In the genomic region with DNA sequence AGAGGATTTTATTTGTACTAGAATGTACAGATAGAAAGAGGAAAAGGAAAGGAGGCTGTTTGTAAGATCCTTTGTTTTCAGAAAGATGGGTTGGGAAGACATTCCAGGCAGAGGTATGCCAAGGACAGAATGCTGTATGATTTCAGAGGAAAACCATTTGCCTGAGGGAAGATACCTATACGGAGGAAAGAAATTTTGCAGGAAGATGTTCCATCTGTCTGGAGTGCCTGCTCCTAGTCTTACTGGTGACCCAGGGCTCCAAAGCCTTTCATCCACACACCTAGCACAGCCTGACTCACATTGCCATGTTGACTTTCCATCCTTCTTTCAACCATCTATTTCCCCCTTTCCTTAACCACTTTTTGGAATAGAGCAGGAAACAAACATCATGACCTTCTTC, we compare ENCODE assay signal across 1 cellular context.
TF ChIP-seq lines count a peak whose summit lies in the region.

No MANE protein-coding gene starts in this region.

TF ChIP-seq in HCT116, 20 proteins besides CTCF, POLR2A, EP300 and RAD21 (continued from another document):
- TF ChIP-seq, protein P1, sequence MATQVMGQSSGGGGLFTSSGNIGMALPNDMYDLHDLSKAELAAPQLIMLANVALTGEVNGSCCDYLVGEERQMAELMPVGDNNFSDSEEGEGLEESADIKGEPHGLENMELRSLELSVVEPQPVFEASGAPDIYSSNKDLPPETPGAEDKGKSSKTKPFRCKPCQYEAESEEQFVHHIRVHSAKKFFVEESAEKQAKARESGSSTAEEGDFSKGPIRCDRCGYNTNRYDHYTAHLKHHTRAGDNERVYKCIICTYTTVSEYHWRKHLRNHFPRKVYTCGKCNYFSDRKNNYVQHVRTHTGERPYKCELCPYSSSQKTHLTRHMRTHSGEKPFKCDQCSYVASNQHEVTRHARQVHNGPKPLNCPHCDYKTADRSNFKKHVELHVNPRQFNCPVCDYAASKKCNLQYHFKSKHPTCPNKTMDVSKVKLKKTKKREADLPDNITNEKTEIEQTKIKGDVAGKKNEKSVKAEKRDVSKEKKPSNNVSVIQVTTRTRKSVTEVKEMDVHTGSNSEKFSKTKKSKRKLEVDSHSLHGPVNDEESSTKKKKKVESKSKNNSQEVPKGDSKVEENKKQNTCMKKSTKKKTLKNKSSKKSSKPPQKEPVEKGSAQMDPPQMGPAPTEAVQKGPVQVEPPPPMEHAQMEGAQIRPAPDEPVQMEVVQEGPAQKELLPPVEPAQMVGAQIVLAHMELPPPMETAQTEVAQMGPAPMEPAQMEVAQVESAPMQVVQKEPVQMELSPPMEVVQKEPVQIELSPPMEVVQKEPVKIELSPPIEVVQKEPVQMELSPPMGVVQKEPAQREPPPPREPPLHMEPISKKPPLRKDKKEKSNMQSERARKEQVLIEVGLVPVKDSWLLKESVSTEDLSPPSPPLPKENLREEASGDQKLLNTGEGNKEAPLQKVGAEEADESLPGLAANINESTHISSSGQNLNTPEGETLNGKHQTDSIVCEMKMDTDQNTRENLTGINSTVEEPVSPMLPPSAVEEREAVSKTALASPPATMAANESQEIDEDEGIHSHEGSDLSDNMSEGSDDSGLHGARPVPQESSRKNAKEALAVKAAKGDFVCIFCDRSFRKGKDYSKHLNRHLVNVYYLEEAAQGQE (IDR thresholded peaks at IDR 0.05; ENCODE audit: low read depth): no peak
- TF ChIP-seq FOSL1 (IDR thresholded peaks at IDR 0.05; ENCODE audit: low read depth) (no peak), EGR1 (IDR thresholded peaks at IDR 0.05; ENCODE audit: low read depth) (no peak), YY1 (IDR thresholded peaks at IDR 0.05; ENCODE audit: extremely low read depth, insufficient replicate concordance, low read depth, low read length) (no peak), ELF1 (IDR thresholded peaks at IDR 0.05; ENCODE audit: borderline replicate concordance, low read depth) (no peak)
- TF ChIP-seq, protein P2, sequence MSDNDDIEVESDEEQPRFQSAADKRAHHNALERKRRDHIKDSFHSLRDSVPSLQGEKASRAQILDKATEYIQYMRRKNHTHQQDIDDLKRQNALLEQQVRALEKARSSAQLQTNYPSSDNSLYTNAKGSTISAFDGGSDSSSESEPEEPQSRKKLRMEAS (IDR thresholded peaks at IDR 0.05): no peak
- TF ChIP-seq, protein P3, sequence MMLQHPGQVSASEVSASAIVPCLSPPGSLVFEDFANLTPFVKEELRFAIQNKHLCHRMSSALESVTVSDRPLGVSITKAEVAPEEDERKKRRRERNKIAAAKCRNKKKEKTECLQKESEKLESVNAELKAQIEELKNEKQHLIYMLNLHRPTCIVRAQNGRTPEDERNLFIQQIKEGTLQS (IDR thresholded peaks at IDR 0.05): no peak
